Comparison of ENCODE assay signal across 1 cellular context in genomic region chr3:67094167-67094566, GRCh38.
TF ChIP-seq lines count a peak whose summit lies in the region.

No MANE protein-coding gene starts in this region.

TF ChIP-seq in GM23338, 12 proteins besides CTCF, POLR2A, EP300 and RAD21 (continued from another document):
- TF ChIP-seq ZNF462 (CRISPR knock-in tag; IDR thresholded peaks at IDR 0.05): no peak
- TF ChIP-seq ETS1 (IDR thresholded peaks at IDR 0.05): no peak
- no peak for TF ChIP-seq STAT1 (IDR thresholded peaks at IDR 0.05; ENCODE audit: unreplicated experiment)
- no peak for TF ChIP-seq ZNF331 (CRISPR knock-in tag; IDR thresholded peaks at IDR 0.05; ENCODE audit: low read depth)
- TF ChIP-seq REST (IDR thresholded peaks at IDR 0.05; ENCODE audit: unreplicated experiment): no peak
- TF ChIP-seq ZNF114 (CRISPR knock-in tag; IDR thresholded peaks at IDR 0.05): no peak
